In genomic region chr14:52792097-52792415, GRCh38 we compare ENCODE assay signal across 8 cellular contexts. TPM values are rescaled to one million over a fixed set of nuclear protein-coding genes. Genes with fewer than 3 reads are reported as not detected.
DNase-seq lines count a peak whose midpoint lies in the region; ATAC-seq and TF ChIP-seq lines count a peak whose summit lies in the region.

No MANE protein-coding gene starts in this region.

- peaks cover 2% of the 10 kb centered on the region for H3K9me3 Mint-ChIP-seq in CD8-positive, alpha-beta T cell

- DNase-seq in CD8-positive, alpha-beta T cell: no peak
- no peak for DNase-seq in RWPE1 (ENCODE audit: low spot score)
- peak; percentile 79 for DNase-seq in epithelial cell of esophagus (ENCODE audit: low read depth)
- no peak for DNase-seq in osteoblast (ENCODE audit: insufficient read length, low spot score, missing footprints)
- no peak for DNase-seq in mesenteric fat pad (ENCODE audit: low spot score)
- no peak for DNase-seq in NCI-H2081 (lab: John Stamatoyannopoulos, UW)

- POLR2A ChIA-PET in CD8-positive, alpha-beta T cell (lab: Charles Lee): interaction anchor here (0.7 to 2.5 kb wide), 2 partner anchors 50 to 668 kb away, joined by 3 to 13 read pairs; no protein-coding TSS in a partner anchor
- POLR2A ChIA-PET in RWPE1 (lab: Yijun Ruan, JAX; ENCODE audit: low non-redundant PET): interaction anchor here (0.5 kb wide), 1 partner anchor 123 kb away, joined by 4 read pairs; no protein-coding TSS in a partner anchor

- peaks cover 20% of the 10 kb centered on the region for H3K4me1 ChIP-seq in CD8-positive, alpha-beta T cell (ENCODE audit: insufficient read depth, low read length)
- peaks cover 23% of the 10 kb centered on the region for H3K4me1 ChIP-seq in osteoblast (ENCODE audit: insufficient read depth, low read length)

- H3K27me3 Mint-ChIP-seq in CD8-positive, alpha-beta T cell (ENCODE audit: low read depth): no peaks in the 10 kb centered on the region

- no peaks in the 10 kb centered on the region for H3K36me3 Mint-ChIP-seq in CD8-positive, alpha-beta T cell

- peak overlapping the region; percentile 57 for H3K4me3 ChIP-seq in CD8-positive, alpha-beta T cell (ENCODE audit: low read depth, low read length)
- H3K4me3 ChIP-seq in epithelial cell of esophagus (ENCODE audit: low read length): peak overlapping the region; percentile 45
- H3K4me3 ChIP-seq in osteoblast (ENCODE audit: insufficient read depth, low read length): peak overlapping the region; percentile 95

- H3K27me3 ChIP-seq in CD8-positive, alpha-beta T cell (ENCODE audit: insufficient read depth, low read length): no peaks in the 10 kb centered on the region
- no peaks in the 10 kb centered on the region for H3K27me3 ChIP-seq in osteoblast (ENCODE audit: insufficient read depth, low read length)

- intact Hi-C loops in CD8-positive, alpha-beta T cell (cut with DNase I, micrococcal nuclease): loop anchor here (2.0 to 10.0 kb wide), 4 partner anchors 125 to 1140 kb away; partner anchors contain the start of genes FRMD6 (in 2 of the 2) and DDHD1 (in 1 of the 2)

- H3K4me3 Mint-ChIP-seq in CD8-positive, alpha-beta T cell: peak overlapping the region; percentile 93

- TF ChIP-seq CTCF in CD8-positive, alpha-beta T cell (IDR thresholded peaks at IDR 0.05): no peak
- TF ChIP-seq CTCF in RWPE1 (conservative IDR thresholded peaks at IDR 0.05; ENCODE audit: low read depth) (no peak), epithelial cell of esophagus (IDR thresholded peaks at IDR 0.05; ENCODE audit: insufficient read depth, low read depth, low read length, missing control alignments) (no peak), osteoblast (IDR thresholded peaks at IDR 0.05; ENCODE audit: extremely low read depth, low read depth, low read length) (no peak)

- no peaks in the 10 kb centered on the region for H3K36me3 ChIP-seq in CD8-positive, alpha-beta T cell (ENCODE audit: insufficient read depth, low read length)
- no peaks in the 10 kb centered on the region for H3K36me3 ChIP-seq in osteoblast (ENCODE audit: insufficient read depth, low read length)

- peak overlapping the region; percentile 79 for H3K4me2 ChIP-seq in osteoblast (ENCODE audit: insufficient read depth, low read length)

- H3K27ac Mint-ChIP-seq in CD8-positive, alpha-beta T cell: peak overlapping the region; percentile 89

- H2AFZ ChIP-seq in osteoblast (ENCODE audit: low read length): peak overlapping the region; percentile 92

- H3K79me2 ChIP-seq in osteoblast (ENCODE audit: insufficient read depth, low read length): peaks cover 44% of the 10 kb centered on the region

- CTCF ChIA-PET in CD8-positive, alpha-beta T cell (lab: Charles Lee): no interaction called here
- CTCF ChIA-PET in RWPE1 (lab: Yijun Ruan, JAX): no interaction called here

- no peaks in the 10 kb centered on the region for H4K20me1 ChIP-seq in osteoblast (ENCODE audit: insufficient read depth, low read length)

- no peak for ATAC-seq in CD8-positive, alpha-beta T cell
- no peak for ATAC-seq in HG03039 (IDR thresholded peaks at IDR 0.05; ENCODE audit: unreplicated experiment)
- no peak for ATAC-seq in GM18873 (IDR thresholded peaks at IDR 0.05; ENCODE audit: low FRiP score, unreplicated experiment)

- H3K9me3 ChIP-seq in CD8-positive, alpha-beta T cell (ENCODE audit: low read length): no peaks in the 10 kb centered on the region
- no peaks in the 10 kb centered on the region for H3K9me3 ChIP-seq in osteoblast (ENCODE audit: low read depth, low read length)

- H3K4me1 Mint-ChIP-seq in CD8-positive, alpha-beta T cell (ENCODE audit: low read depth): peaks cover 40% of the 10 kb centered on the region

- H3K27ac ChIP-seq in CD8-positive, alpha-beta T cell (ENCODE audit: low read depth, low read length): peak overlapping the region; percentile 36
- H3K27ac ChIP-seq in RWPE1: peak overlapping the region; percentile 90
- peak overlapping the region; percentile 97 for H3K27ac ChIP-seq in osteoblast (ENCODE audit: low read depth, low read length)

RNA-seq across cellular contexts. Expression of gene GNPNAT1, which starts 0.6 kb away (rescaled TPM):
- 1 to 10 TPM; 5.6 to 7.5 TPM for total RNA-seq in CD8-positive, alpha-beta T cell
- 25.0 and 35.5 TPM in 2 replicates for total RNA-seq in osteoblast
- total RNA-seq in mesenteric fat pad: 26.7 TPM

Comparison
In these comparisons a context has a peak if more than half of its experiments do, and no peak if none do; other contexts are left out.
1. H3K27ac ChIP-seq: peak in every context shown above with its lines; median percentile 97 in osteoblast; 90 in RWPE1; 36 in CD8-positive, alpha-beta T cell.
2. H3K4me3 ChIP-seq: peak in every context shown above with its lines; median percentile 95 in osteoblast; 57 in CD8-positive, alpha-beta T cell; 45 in epithelial cell of esophagus.